1 cellular context compared by ENCODE assay signal in the genomic region with DNA sequence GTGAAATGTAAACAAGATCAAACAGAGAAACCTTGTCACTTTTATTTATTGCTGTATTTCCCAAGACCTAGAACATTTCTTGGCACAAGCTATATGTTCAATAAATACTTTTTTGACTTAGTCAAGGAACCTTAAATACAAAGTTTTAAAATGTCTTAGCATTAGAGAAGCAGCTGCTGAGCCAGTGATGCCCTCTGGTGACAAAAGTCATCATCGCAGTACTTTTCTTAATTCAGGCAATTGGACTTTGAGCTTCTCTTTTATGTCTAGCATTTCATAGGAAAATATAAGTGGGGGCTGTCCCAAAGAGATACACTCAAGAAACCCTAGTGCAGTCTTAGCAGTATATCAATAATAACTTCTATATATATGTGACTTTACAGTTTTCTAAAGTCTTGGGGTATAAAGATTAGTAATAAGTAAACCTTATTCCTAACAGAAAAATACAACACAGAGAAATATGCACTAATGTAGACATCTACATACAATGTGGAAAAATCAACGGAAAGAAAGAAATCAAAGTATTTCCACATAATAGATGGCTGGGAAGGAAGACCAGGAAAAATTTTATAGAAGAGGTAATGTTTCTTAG.
A peak's percentile ranks its signal among the peaks of the same experiment; 100 is the strongest.
TF ChIP-seq lines count a peak whose summit lies in the region.

No MANE protein-coding gene starts in this region.

TF ChIP-seq in liver, 16 proteins besides CTCF, POLR2A, EP300 and RAD21 (continued from another document):
- no peak for TF ChIP-seq RXRA (IDR thresholded peaks at IDR 0.05)
- no peak for TF ChIP-seq FOXA2 (IDR thresholded peaks at IDR 0.05)
- TF ChIP-seq HNF4A (conservative IDR thresholded peaks at IDR 0.05): peak; percentile 75 to 87
